In the genomic region with DNA sequence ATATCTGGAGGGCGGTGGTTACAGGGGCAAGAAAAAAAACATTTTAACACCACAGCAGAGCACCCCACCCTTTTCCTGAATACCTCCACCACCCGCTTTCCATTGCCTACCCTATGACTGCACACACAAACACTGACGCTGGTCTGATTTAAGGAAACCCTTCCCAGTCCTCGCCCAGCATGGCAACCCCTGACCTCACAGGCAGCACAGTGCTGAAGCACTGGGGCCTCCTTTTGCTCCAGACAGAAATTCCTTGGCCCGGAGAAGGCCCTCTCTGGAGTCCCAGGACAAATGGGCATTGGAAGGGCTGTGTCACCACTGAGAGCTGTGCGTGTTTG, we compare ENCODE assay signal across 14 cellular contexts. TPM values are rescaled to one million over a fixed set of nuclear protein-coding genes. Genes with fewer than 3 reads are reported as not detected.
A peak's percentile ranks its signal among the peaks of the same experiment; 100 is the strongest.
DNase-seq lines count a peak whose midpoint lies in the region; ATAC-seq and TF ChIP-seq lines count a peak whose summit lies in the region.
"Had no signal": no experiment of that assay in that cellular context is flagged by ENCODE, and none has a peak within 500 bp of the region (broad histone marks: within the 10 kb centered on the region; RNA-seq: fewer than 3 reads in every experiment).

No MANE protein-coding gene starts in this region.

- no peaks in the 10 kb centered on the region for H3K27me3 ChIP-seq in SU-DHL-6 (ENCODE audit: low read length)

- peak overlapping the region; percentile 20; the same call in 1 of the 2 replicates for H3K9ac ChIP-seq in SU-DHL-6 (ENCODE audit: low read length)

- H3K79me2 ChIP-seq in SU-DHL-6 (ENCODE audit: insufficient read depth, low read length): no peaks in the 10 kb centered on the region

- H3K9me3 ChIP-seq in SU-DHL-6 (ENCODE audit: insufficient read depth, low read length): no peaks in the 10 kb centered on the region

- H3K9me3 Mint-ChIP-seq in activated CD4-positive, alpha-beta T cell treated with anti-CD3 and anti-CD28 coated beads, Interleukin-2, amount 10 ng/mL, durations not matched to agents 24 days and 14 days: no peaks in the 10 kb centered on the region
- no peaks in the 10 kb centered on the region for H3K9me3 Mint-ChIP-seq in stimulated activated effector memory CD8-positive, alpha-beta T cell treated with anti-CD3 and anti-CD28 coated beads, Interleukin-12 subunit alpha, Interleukin-12 subunit beta, amount 100 ng/mL, for 72 hours
- H3K9me3 Mint-ChIP-seq: stimulated activated naive CD8-positive, alpha-beta T cell treated with anti-CD3 and anti-CD28 coated beads, Interleukin-15, Interleukin-2, amounts not matched to agents 100 ng/mL and 50 ng/mL, for 24 hours had no signal

- no peak for DNase-seq in activated CD4-positive, alpha-beta T cell treated with anti-CD3 and anti-CD28 coated beads, Interleukin-2, amount 10 ng/mL, durations not matched to agents 24 days and 14 days
- DNase-seq in activated CD4-positive, alpha-beta T cell treated with anti-CD3 and anti-CD28 coated beads for 48 hours: no peak
- peak; percentile 39 for DNase-seq in islet precursor cell
- no peak for DNase-seq in stimulated activated effector memory CD8-positive, alpha-beta T cell treated with anti-CD3 and anti-CD28 coated beads, Interleukin-12 subunit alpha, Interleukin-12 subunit beta, amount 100 ng/mL, for 72 hours (ENCODE audit: low spot score in 2 of 2)
- DNase-seq: amygdala, foreskin fibroblast, NCI-H2171 had no signal

- no peak overlapping the region for H3K4me3 Mint-ChIP-seq in activated CD4-positive, alpha-beta T cell treated with anti-CD3 and anti-CD28 coated beads, Interleukin-2, amount 10 ng/mL, durations not matched to agents 24 days and 14 days
- H3K4me3 Mint-ChIP-seq in stimulated activated effector memory CD8-positive, alpha-beta T cell treated with anti-CD3 and anti-CD28 coated beads, Interleukin-12 subunit alpha, Interleukin-12 subunit beta, amount 100 ng/mL, for 72 hours: peak overlapping the region; percentile 31
- H3K4me3 Mint-ChIP-seq: stimulated activated naive CD8-positive, alpha-beta T cell treated with anti-CD3 and anti-CD28 coated beads, Interleukin-15, Interleukin-2, amounts not matched to agents 100 ng/mL and 50 ng/mL, for 24 hours had no signal

- H3F3A ChIP-seq in SU-DHL-6 (ENCODE audit: insufficient read depth): peaks cover 26% of the 10 kb centered on the region

- H3K36me3 Mint-ChIP-seq in activated CD4-positive, alpha-beta T cell treated with anti-CD3 and anti-CD28 coated beads, Interleukin-2, amount 10 ng/mL, durations not matched to agents 24 days and 14 days (ENCODE audit: low read depth): no peaks in the 10 kb centered on the region
- no peaks in the 10 kb centered on the region for H3K36me3 Mint-ChIP-seq in stimulated activated effector memory CD8-positive, alpha-beta T cell treated with anti-CD3 and anti-CD28 coated beads, Interleukin-12 subunit alpha, Interleukin-12 subunit beta, amount 100 ng/mL, for 72 hours

- peak overlapping the region; percentile 30 for H3K4me2 ChIP-seq in SU-DHL-6 (ENCODE audit: low read depth, low read length, poor library complexity, severe bottlenecking)

- intact Hi-C loops in activated CD4-positive, alpha-beta T cell treated with anti-CD3 and anti-CD28 coated beads, Interleukin-2, amount 10 ng/mL, durations not matched to agents 24 days and 14 days (cut with micrococcal nuclease): no loop called here

- no peaks in the 10 kb centered on the region for H3K9me2 ChIP-seq in SU-DHL-6 (replicated peaks; ENCODE audit: insufficient read depth, low read length)

- no peak overlapping the region for H3K4me3 ChIP-seq in SU-DHL-6 (ENCODE audit: insufficient read depth, low read length, poor library complexity, severe bottlenecking)

- H3K36me3 ChIP-seq in SU-DHL-6 (ENCODE audit: low read length): no peaks in the 10 kb centered on the region

- ATAC-seq in stimulated activated effector memory CD8-positive, alpha-beta T cell treated with anti-CD3 and anti-CD28 coated beads, Interleukin-12 subunit alpha, Interleukin-12 subunit beta, amount 100 ng/mL, for 72 hours: no peak
- ATAC-seq in GM18858 (IDR thresholded peaks at IDR 0.05; ENCODE audit: unreplicated experiment) (no peak), HG03521 (IDR thresholded peaks at IDR 0.05; ENCODE audit: unreplicated experiment) (no peak), HG03469 (IDR thresholded peaks at IDR 0.05; ENCODE audit: unreplicated experiment) (no peak)
- ATAC-seq: HCT116 had no signal

- TF ChIP-seq CTCF in SU-DHL-6 (IDR thresholded peaks at IDR 0.05; ENCODE audit: insufficient read depth, low read length, poor library complexity, severe bottlenecking): no peak

- H2AFZ ChIP-seq in SU-DHL-6 (ENCODE audit: low read depth, low read length, severe bottlenecking): no peak overlapping the region

- H3K27me3 Mint-ChIP-seq in activated CD4-positive, alpha-beta T cell treated with anti-CD3 and anti-CD28 coated beads, Interleukin-2, amount 10 ng/mL, durations not matched to agents 24 days and 14 days: no peaks in the 10 kb centered on the region
- H3K27me3 Mint-ChIP-seq: stimulated activated naive CD8-positive, alpha-beta T cell treated with anti-CD3 and anti-CD28 coated beads, Interleukin-15, Interleukin-2, amounts not matched to agents 100 ng/mL and 50 ng/mL, for 24 hours had no signal

- H4K20me1 ChIP-seq in SU-DHL-6 (ENCODE audit: low read depth, low read length): no peaks in the 10 kb centered on the region

- peak overlapping the region; percentile 21 for H3K27ac Mint-ChIP-seq in activated CD4-positive, alpha-beta T cell treated with anti-CD3 and anti-CD28 coated beads, Interleukin-2, amount 10 ng/mL, durations not matched to agents 24 days and 14 days
- peak overlapping the region; percentile 82 for H3K27ac Mint-ChIP-seq in stimulated activated effector memory CD8-positive, alpha-beta T cell treated with anti-CD3 and anti-CD28 coated beads, Interleukin-12 subunit alpha, Interleukin-12 subunit beta, amount 100 ng/mL, for 72 hours
- H3K27ac Mint-ChIP-seq: stimulated activated naive CD8-positive, alpha-beta T cell treated with anti-CD3 and anti-CD28 coated beads, Interleukin-15, Interleukin-2, amounts not matched to agents 100 ng/mL and 50 ng/mL, for 24 hours had no signal

- H3K27ac ChIP-seq in SU-DHL-6 (ENCODE audit: low read depth, low read length): peak overlapping the region; percentile 65
- H3K27ac ChIP-seq: 22Rv1 had no signal

- peaks cover 43% of the 10 kb centered on the region for H3K4me1 Mint-ChIP-seq in activated CD4-positive, alpha-beta T cell treated with anti-CD3 and anti-CD28 coated beads, Interleukin-2, amount 10 ng/mL, durations not matched to agents 24 days and 14 days
- H3K4me1 Mint-ChIP-seq in stimulated activated effector memory CD8-positive, alpha-beta T cell treated with anti-CD3 and anti-CD28 coated beads, Interleukin-12 subunit alpha, Interleukin-12 subunit beta, amount 100 ng/mL, for 72 hours: peaks cover 79% of the 10 kb centered on the region

RNA-seq across cellular contexts. Expression of a gene that starts 39.2 kb away (rescaled TPM):
- 76.0 and 79.9 TPM in 2 replicates for total RNA-seq in activated CD4-positive, alpha-beta T cell treated with anti-CD3 and anti-CD28 coated beads, Interleukin-2, amount 10 ng/mL, durations not matched to agents 24 days and 14 days
